ENCODE assay signal across 8 cellular contexts in the genomic region with DNA sequence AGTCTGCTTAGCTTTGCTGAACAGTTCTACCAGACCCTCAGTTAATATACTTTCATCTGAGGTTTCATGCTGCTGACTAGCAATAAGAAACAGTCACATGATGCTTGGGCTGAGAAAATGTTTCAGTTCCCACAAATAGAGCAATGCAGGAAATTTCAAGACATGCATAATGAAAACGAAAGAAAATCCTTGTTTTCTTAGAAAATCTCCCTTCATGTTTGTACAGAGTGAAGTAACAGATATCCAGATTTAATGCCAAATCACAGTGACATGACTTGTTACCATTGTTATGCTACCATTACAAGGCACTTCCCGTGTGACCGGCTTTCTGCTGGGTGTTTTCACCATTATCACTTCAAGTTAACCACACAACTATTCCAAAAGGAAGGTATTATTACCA.
DNase-seq lines count a peak whose midpoint lies in the region; ATAC-seq and TF ChIP-seq lines count a peak whose summit lies in the region.

No MANE protein-coding gene starts in this region.

- ATAC-seq in GM18511 (IDR thresholded peaks at IDR 0.05; ENCODE audit: unreplicated experiment): peak; percentile 59
- ATAC-seq in HG02588 (IDR thresholded peaks at IDR 0.05; ENCODE audit: unreplicated experiment): peak; percentile 71
- peak in 1 of 2 donors; percentile 12 for ATAC-seq in naive B cell (ENCODE audit: low read depth in 2 of 2)

- no peaks in the 10 kb centered on the region for H3K27me3 ChIP-seq in Caco-2 (replicated peaks; ENCODE audit: control insufficient read depth, insufficient read depth, low read length)

- DNase-seq in RPMI8226 (peak; percentile 73), naive B cell (peak; percentile 5), NCI-H2081 (lab: John Stamatoyannopoulos, UW) (no peak), DMS53 treated with DMSO at 0.1 percent for 48 hours (lab: John Stamatoyannopoulos, UW; ENCODE audit: unreplicated experiment) (no peak), kidney glomerular epithelial cell (lab: John Stamatoyannopoulos, UW) (no peak), Caco-2 (no peak)

- H3K4me3 ChIP-seq in Caco-2 (ENCODE audit: low read depth, low read length): no peak overlapping the region

- no peaks in the 10 kb centered on the region for H3K36me3 ChIP-seq in Caco-2 (ENCODE audit: control insufficient read depth, insufficient read depth, low read length)

- H3K4me1 Mint-ChIP-seq in naive B cell (peaks cover 16 to 35% (median 20%) of the 10 kb centered on the region in 3 donors), Caco-2 (ENCODE audit: low read depth, unreplicated experiment) (no peaks in the 10 kb centered on the region)

- H3K9me3 Mint-ChIP-seq in naive B cell: no peaks in the 10 kb centered on the region
- no peaks in the 10 kb centered on the region for H3K9me3 Mint-ChIP-seq in Caco-2 (ENCODE audit: unreplicated experiment)

- intact Hi-C loops in Caco-2 (cut with micrococcal nuclease; ENCODE audit: unreplicated experiment): loop anchor here (10.0 kb wide), 1 partner anchor 410 kb away; no protein-coding TSS in a partner anchor

- TF ChIP-seq CTCF in Caco-2 (IDR thresholded peaks at IDR 0.05; ENCODE audit: insufficient read depth in 1 of 2, low read depth in 1 of 2, low read length in 1 of 2, severe bottlenecking in 1 of 2, unreplicated experiment in 1 of 2): no peak

- no TSS peak for BruUV-seq in Caco-2 (replicated peaks; lab: Mats Ljungman, UMichigan)

- H3K27ac Mint-ChIP-seq in naive B cell (no peak overlapping the region), Caco-2 (ENCODE audit: unreplicated experiment) (no peak overlapping the region)

- H3K4me3 Mint-ChIP-seq in naive B cell (no peak overlapping the region), Caco-2 (ENCODE audit: unreplicated experiment) (no peak overlapping the region)

- H3K36me3 Mint-ChIP-seq in naive B cell (no peaks in the 10 kb centered on the region), Caco-2 (ENCODE audit: insufficient read depth, unreplicated experiment) (no peaks in the 10 kb centered on the region)

- no peaks in the 10 kb centered on the region for H3K4me1 ChIP-seq in Caco-2

- CTCF ChIA-PET in Caco-2 (lab: Charles Lee): no interaction called here

- H3K9me3 ChIP-seq in Caco-2: no peaks in the 10 kb centered on the region

- peaks cover 2 to 4% (median 4%) of the 10 kb centered on the region in 3 donors for H3K27me3 Mint-ChIP-seq in naive B cell
- peaks cover 3% of the 10 kb centered on the region for H3K27me3 Mint-ChIP-seq in Caco-2 (ENCODE audit: insufficient read depth, unreplicated experiment)

- POLR2A ChIA-PET in Caco-2 (lab: Charles Lee): no interaction called here

Comparison
In these comparisons a context has a peak if more than half of its experiments do, and no peak if none do; other contexts are left out.
1. DNase-seq: peak in RPMI8226 (single experiment) and naive B cell (single experiment); none in NCI-H2081 (0 of 2), DMS53 treated with DMSO at 0.1 percent for 48 hours (single experiment), kidney glomerular epithelial cell (single experiment) and Caco-2 (0 of 2).